In the genomic region with DNA sequence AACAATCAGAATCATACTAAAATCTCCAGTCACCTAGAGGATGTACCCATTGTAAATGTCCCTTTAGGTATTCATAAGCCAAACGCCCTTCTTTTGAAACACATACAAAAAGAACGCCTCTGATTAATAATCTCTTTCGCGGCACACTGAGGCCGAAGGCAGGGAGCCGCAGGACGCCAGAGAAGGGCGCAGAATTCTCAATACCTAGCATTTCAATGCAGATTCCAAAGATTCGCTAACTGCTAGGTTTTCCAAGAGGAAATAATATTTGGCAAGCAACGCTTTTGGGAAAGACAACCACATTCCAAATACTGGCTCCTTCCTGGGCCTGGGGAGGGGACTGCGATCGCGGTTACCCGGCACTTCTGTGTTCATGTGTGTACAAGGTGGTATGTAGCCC, we compare ENCODE assay signal across 11 cellular contexts.
A peak's percentile ranks its signal among the peaks of the same experiment; 100 is the strongest.
DNase-seq lines count a peak whose midpoint lies in the region; ATAC-seq and TF ChIP-seq lines count a peak whose summit lies in the region.
"Had no signal": no experiment of that assay in that cellular context is flagged by ENCODE, and none has a peak within 500 bp of the region (broad histone marks: within the 10 kb centered on the region; RNA-seq: fewer than 3 reads in every experiment).

No MANE protein-coding gene starts in this region.

- peak overlapping the region in 6 of 7 donors; percentile 24 to 59 (median 40) for H3K4me3 Mint-ChIP-seq in CD8-positive, alpha-beta memory T cell

- H3K27ac ChIP-seq in CD8-positive, alpha-beta memory T cell (ENCODE audit: low read depth, low read length): no peak overlapping the region
- H3K27ac ChIP-seq in HUES48 (ENCODE audit: low read depth, low read length): no peak overlapping the region
- peak overlapping the region; percentile 100 for H3K27ac ChIP-seq in neural cell (ENCODE audit: low read length)
- H3K27ac ChIP-seq: gastrocnemius medialis, left lung, psoas muscle had no signal

- H2AFZ ChIP-seq in neural cell (ENCODE audit: low read depth, low read length): no peak overlapping the region

- no peaks in the 10 kb centered on the region for H3K9me2 ChIP-seq in neural cell (ENCODE audit: insufficient read depth, low read length)

- H3K36me3 Mint-ChIP-seq in CD8-positive, alpha-beta memory T cell: peaks cover 0 to 4% (median 0%) of the 10 kb centered on the region in 3 donors

- H4K20me1 ChIP-seq in neural cell (ENCODE audit: insufficient read depth): no peaks in the 10 kb centered on the region

- H3F3A ChIP-seq in neural cell (ENCODE audit: insufficient read depth, low read length, poor library complexity, severe bottlenecking): peaks cover 13% of the 10 kb centered on the region

- POLR2A ChIA-PET in CD8-positive, alpha-beta memory T cell (lab: Charles Lee): no interaction called here

- H3K36me3 ChIP-seq in CD8-positive, alpha-beta memory T cell (ENCODE audit: insufficient read depth, low read length): no peaks in the 10 kb centered on the region
- H3K36me3 ChIP-seq in HUES48 (ENCODE audit: control insufficient read depth, insufficient read depth, low read length): no peaks in the 10 kb centered on the region
- H3K36me3 ChIP-seq in neural cell (ENCODE audit: insufficient read depth, low read length): no peaks in the 10 kb centered on the region
- H3K36me3 ChIP-seq: gastrocnemius medialis, left lung had no signal

- H3K4me1 ChIP-seq in CD8-positive, alpha-beta memory T cell (ENCODE audit: insufficient read depth, low read length): peaks cover 21% of the 10 kb centered on the region
- H3K4me1 ChIP-seq in HUES48 (ENCODE audit: control insufficient read depth, insufficient read depth, low read length): peaks cover 55% of the 10 kb centered on the region

- TF ChIP-seq EP300 in neural cell (conservative IDR thresholded peaks at IDR 0.05; ENCODE audit: poor library complexity, severe bottlenecking): no peak

- H3K27ac Mint-ChIP-seq in CD8-positive, alpha-beta memory T cell: peak overlapping the region in 2 of 8 donors; percentile 4 to 82
- H3K27ac Mint-ChIP-seq: activated CD8-positive, alpha-beta T cell treated with anti-CD3 and anti-CD28 coated beads, Interleukin-2, amount 10 ng/mL, durations not matched to agents 7 days and 5 days had no signal

- no peak for ATAC-seq in HG03139 (IDR thresholded peaks at IDR 0.05; ENCODE audit: unreplicated experiment)

- peaks cover 0 to 16% (median 8%) of the 10 kb centered on the region in 5 donors for H3K9me3 Mint-ChIP-seq in CD8-positive, alpha-beta memory T cell

- DNase-seq in CD8-positive, alpha-beta memory T cell: no peak
- DNase-seq in astrocyte of the hippocampus (ENCODE audit: low read depth, low spot score): peak; percentile 62
- DNase-seq in NCI-H2029 (lab: John Stamatoyannopoulos, UW): no peak
- no peak for DNase-seq in HCEC 1CT

- CTCF ChIA-PET in CD8-positive, alpha-beta memory T cell (lab: Charles Lee): interaction anchor here (0.7 to 4.1 kb wide), 8 partner anchors 12 to 933 kb away, joined by 3 to 44 read pairs (median 4); no protein-coding TSS in a partner anchor

- H3K9ac ChIP-seq in HUES48 (ENCODE audit: low read depth, low read length): no peak overlapping the region
- peak overlapping the region; percentile 96 for H3K9ac ChIP-seq in neural cell (ENCODE audit: low read length)

- peaks cover 74% of the 10 kb centered on the region for H3K27me3 ChIP-seq in CD8-positive, alpha-beta memory T cell (ENCODE audit: insufficient read depth, low read length, poor library complexity, severe bottlenecking)
- H3K27me3 ChIP-seq in HUES48 (ENCODE audit: control insufficient read depth, insufficient read depth, low read length): peaks cover 99% of the 10 kb centered on the region
- peaks cover 3% of the 10 kb centered on the region for H3K27me3 ChIP-seq in neural cell (ENCODE audit: insufficient read depth, low read depth, low read length)

- H3K4me3 ChIP-seq in CD8-positive, alpha-beta memory T cell (ENCODE audit: low read length): no peak overlapping the region
- H3K4me3 ChIP-seq in HUES48 (ENCODE audit: low read depth, low read length) (peak overlapping the region; percentile 51), neural cell (ENCODE audit: low read length) (peak overlapping the region; percentile 82)

- TF ChIP-seq RAD21 in neural cell (conservative IDR thresholded peaks at IDR 0.05): no peak

- H3K4me1 Mint-ChIP-seq in CD8-positive, alpha-beta memory T cell: peaks cover 25 to 30% (median 27%) of the 10 kb centered on the region in 3 donors

- H3K27me3 Mint-ChIP-seq in CD8-positive, alpha-beta memory T cell: peaks cover 66 to 84% of the 10 kb centered on the region in 2 donors

- peaks cover 90% of the 10 kb centered on the region for H3K79me2 ChIP-seq in neural cell (replicated peaks; ENCODE audit: insufficient read depth, low read length)

- H3K9me3 ChIP-seq in CD8-positive, alpha-beta memory T cell (ENCODE audit: low read length): no peaks in the 10 kb centered on the region
- H3K9me3 ChIP-seq in HUES48 (ENCODE audit: control insufficient read depth, insufficient read depth, low read length) (no peaks in the 10 kb centered on the region), neural cell (ENCODE audit: low read length) (no peaks in the 10 kb centered on the region)
- H3K9me3 ChIP-seq: gastrocnemius medialis, left lung, psoas muscle had no signal

- peak overlapping the region; percentile 93 for H3K4me2 ChIP-seq in neural cell (ENCODE audit: low read length)

- TF ChIP-seq CTCF in neural cell (IDR thresholded peaks at IDR 0.05; ENCODE audit: poor library complexity, severe bottlenecking): no peak

TF ChIP-seq in neural cell, 6 proteins besides CTCF, POLR2A, EP300 and RAD21:
- TF ChIP-seq EZH2 (IDR thresholded peaks at IDR 0.05; ENCODE audit: borderline replicate concordance, insufficient read depth, low read length, poor library complexity, severe bottlenecking): no peak
- peak; percentile 11 for TF ChIP-seq TAF1 (IDR thresholded peaks at IDR 0.05; ENCODE audit: low read depth)
